Comparison of ENCODE assay signal across 9 cellular contexts in genomic region chr18:8389391-8390340, GRCh38.
DNase-seq lines count a peak whose midpoint lies in the region; TF ChIP-seq lines count a peak whose summit lies in the region.
"Had no signal": no experiment of that assay in that cellular context is flagged by ENCODE, and none has a peak within 500 bp of the region (broad histone marks: within the 10 kb centered on the region; RNA-seq: fewer than 3 reads in every experiment).

No MANE protein-coding gene starts in this region.

- TF ChIP-seq CTCF in LNCaP clone FGC (IDR thresholded peaks at IDR 0.05; ENCODE audit: control insufficient read depth, extremely low read depth, insufficient read depth), result peak; percentile 86

- intact Hi-C loops in activated naive CD4-positive, alpha-beta T cell treated with anti-CD3 and anti-CD28 coated beads for 36 hours (cut with micrococcal nuclease), result loop anchor here (5.0 to 10.0 kb wide), 2 partner anchors 602 to 815 kb away; no protein-coding TSS in a partner anchor

- H3K79me1 ChIP-seq in mesenchymal stem cell (replicated peaks; ENCODE audit: low read length, poor library complexity, severe bottlenecking), result no peaks in the 10 kb centered on the region

- no peak overlapping the region for H2BK120ac ChIP-seq in mesenchymal stem cell (ENCODE audit: low read depth, low read length)

- H3K4me1 Mint-ChIP-seq in activated naive CD4-positive, alpha-beta T cell treated with anti-CD3 and anti-CD28 coated beads for 36 hours (ENCODE audit: low read depth), result no peaks in the 10 kb centered on the region

- no peak overlapping the region for H3K27ac ChIP-seq in mesenchymal stem cell (ENCODE audit: low read length, poor library complexity, severe bottlenecking)

- no peak overlapping the region for H2BK12ac ChIP-seq in mesenchymal stem cell (ENCODE audit: low read length in 2 of 2)

- CTCF ChIA-PET in activated naive CD4-positive, alpha-beta T cell treated with anti-CD3 and anti-CD28 coated beads for 36 hours (lab: Charles Lee), result interaction anchor here (0.6 to 0.7 kb wide), 2 partner anchors 21 to 488 kb away, joined by 3 to 4 read pairs; no protein-coding TSS in a partner anchor

- H3K9ac ChIP-seq in mesenchymal stem cell (ENCODE audit: low read length), result no peak overlapping the region

- no peak overlapping the region for H3K27ac Mint-ChIP-seq in activated naive CD4-positive, alpha-beta T cell treated with anti-CD3 and anti-CD28 coated beads for 36 hours
- H3K27ac Mint-ChIP-seq: dendritic cell treated with granulocyte-macrophage colony-stimulating factor and Interleukin-4, amounts not matched to agents 40 ng/mL and 50 ng/mL, for 4 days had no signal

- no peak overlapping the region for H4K91ac ChIP-seq in mesenchymal stem cell (ENCODE audit: low read length)

- no peak overlapping the region for H2BK15ac ChIP-seq in mesenchymal stem cell (ENCODE audit: low read depth, poor library complexity, severe bottlenecking)

- H3K4me1 ChIP-seq in mesenchymal stem cell (ENCODE audit: control insufficient read depth, insufficient read depth, low read depth, low read length), result no peaks in the 10 kb centered on the region

- peaks cover 45 to 77% of the 10 kb centered on the region in 2 experiments for H3K36me3 ChIP-seq in mesenchymal stem cell (ENCODE audit: control insufficient read depth in 1 of 2, insufficient read depth in 2 of 2, low read depth in 1 of 2, low read length in 2 of 2)

- no peak overlapping the region for H3K4ac ChIP-seq in mesenchymal stem cell (ENCODE audit: low read depth in 1 of 2, low read length in 2 of 2)

- H2BK5ac ChIP-seq in mesenchymal stem cell (ENCODE audit: low read depth, low read length, poor library complexity, severe bottlenecking), result no peak overlapping the region

- no peak overlapping the region for H3K18ac ChIP-seq in mesenchymal stem cell (ENCODE audit: low read depth in 1 of 2, low read length in 2 of 2)

- no peaks in the 10 kb centered on the region for H3K27me3 Mint-ChIP-seq in activated naive CD4-positive, alpha-beta T cell treated with anti-CD3 and anti-CD28 coated beads for 36 hours (ENCODE audit: low read depth)
- H3K27me3 Mint-ChIP-seq: dendritic cell treated with granulocyte-macrophage colony-stimulating factor and Interleukin-4, amounts not matched to agents 40 ng/mL and 50 ng/mL, for 4 days had no signal

- no peak overlapping the region for H3K14ac ChIP-seq in mesenchymal stem cell (ENCODE audit: low read length in 2 of 2)

- H3K36me3 Mint-ChIP-seq in activated naive CD4-positive, alpha-beta T cell treated with anti-CD3 and anti-CD28 coated beads for 36 hours (ENCODE audit: low read depth), result no peaks in the 10 kb centered on the region

- no peak overlapping the region for H4K8ac ChIP-seq in mesenchymal stem cell (ENCODE audit: low read length)

- no peaks in the 10 kb centered on the region for H3K27me3 ChIP-seq in mesenchymal stem cell (ENCODE audit: control insufficient read depth in 1 of 2, insufficient read depth in 1 of 2, low read length in 2 of 2)

- H3K23ac ChIP-seq in mesenchymal stem cell (ENCODE audit: low read length in 2 of 2), result no peak overlapping the region

- no peaks in the 10 kb centered on the region for H3K9me3 Mint-ChIP-seq in activated naive CD4-positive, alpha-beta T cell treated with anti-CD3 and anti-CD28 coated beads for 36 hours
- H3K9me3 Mint-ChIP-seq: dendritic cell treated with granulocyte-macrophage colony-stimulating factor and Interleukin-4, amounts not matched to agents 40 ng/mL and 50 ng/mL, for 4 days had no signal

- peak; percentile 68 for DNase-seq in activated naive CD4-positive, alpha-beta T cell treated with anti-CD3 and anti-CD28 coated beads for 36 hours
- DNase-seq in activated naive CD4-positive, alpha-beta T cell treated with anti-CD3 and anti-CD28 coated beads, Interleukin-2, amount 50 U/mL, for 16 hours, result no peak
- DNase-seq in LNCaP clone FGC (ENCODE audit: low read depth), result peak; percentile 32
- peak; percentile 63 for DNase-seq in SK-N-DZ (ENCODE audit: low spot score)
- peak; percentile 57 for DNase-seq in epidermal melanocyte (ENCODE audit: insufficient read length, low spot score)
- peak; percentile 71 for DNase-seq in mesenchymal stem cell
- DNase-seq in ureter (ENCODE audit: low spot score), result peak; percentile 68
- DNase-seq in stimulated activated naive CD4-positive, alpha-beta T cell (lab: John Stamatoyannopoulos, UW), result no peak

- H3K4me3 ChIP-seq in LNCaP clone FGC (ENCODE audit: low read depth, low read length), result no peak overlapping the region
- no peak overlapping the region for H3K4me3 ChIP-seq in mesenchymal stem cell (ENCODE audit: insufficient read depth in 1 of 2, low read depth in 1 of 2, low read length in 2 of 2)

- H2AFZ ChIP-seq in mesenchymal stem cell (ENCODE audit: low read depth, low read length), result no peak overlapping the region

- H3K4me2 ChIP-seq in mesenchymal stem cell (ENCODE audit: low read length, poor library complexity, severe bottlenecking), result no peak overlapping the region

- WGBS in mesenchymal stem cell, result 71% methylated on average over 12 of the region's 14 CpGs

- no peak overlapping the region for H2AK5ac ChIP-seq in mesenchymal stem cell (ENCODE audit: low read length, severe bottlenecking)

- H3K9me3 ChIP-seq in mesenchymal stem cell (ENCODE audit: control insufficient read depth, low read length), result no peaks in the 10 kb centered on the region

- no peak overlapping the region for H3K4me3 Mint-ChIP-seq in activated naive CD4-positive, alpha-beta T cell treated with anti-CD3 and anti-CD28 coated beads for 36 hours
- H3K4me3 Mint-ChIP-seq: dendritic cell treated with granulocyte-macrophage colony-stimulating factor and Interleukin-4, amounts not matched to agents 40 ng/mL and 50 ng/mL, for 4 days had no signal

Comparison
In these comparisons a context has a peak if more than half of its experiments do, and no peak if none do; other contexts are left out.
1. DNase-seq: peak in activated naive CD4-positive, alpha-beta T cell treated with anti-CD3 and anti-CD28 coated beads for 36 hours (single experiment), LNCaP clone FGC (single experiment), SK-N-DZ (single experiment), epidermal melanocyte (single experiment), mesenchymal stem cell (single experiment) and ureter (single experiment); none in activated naive CD4-positive, alpha-beta T cell treated with anti-CD3 and anti-CD28 coated beads, Interleukin-2, amount 50 U/mL, for 16 hours (single experiment) and stimulated activated naive CD4-positive, alpha-beta T cell (0 of 6).